In genomic region chr3:17942856-17943255, GRCh38 we compare ENCODE assay signal across 2 cellular contexts.
TF ChIP-seq lines count a peak whose summit lies in the region.

No MANE protein-coding gene starts in this region.

TF ChIP-seq in K562, 482 proteins besides CTCF, POLR2A, EP300 and RAD21:
- no peak for TF ChIP-seq E2F8 (IDR thresholded peaks at IDR 0.05; ENCODE audit: low read depth, partially characterized antibody)
- peak; percentile 30; the same call in 1 of the 2 replicates for TF ChIP-seq JUND (IDR thresholded peaks at IDR 0.05; ENCODE audit: borderline replicate concordance, low read depth, low read length)
- TF ChIP-seq JUND (tag; IDR thresholded peaks at IDR 0.05; ENCODE audit: borderline replicate concordance, low read depth, low read length): peak; percentile 24; the same call in 1 of the 3 replicates
- no peak for TF ChIP-seq E2F3 (CRISPR knock-in tag; IDR thresholded peaks at IDR 0.05)
- no peak for TF ChIP-seq NCOA2 (IDR thresholded peaks at IDR 0.05; ENCODE audit: partially characterized antibody in 2 of 2)
- peak; percentile 59 for TF ChIP-seq C11orf30 (IDR thresholded peaks at IDR 0.05; ENCODE audit: low read depth)
- TF ChIP-seq BRD4 (IDR thresholded peaks at IDR 0.05): no peak
- TF ChIP-seq HNRNPUL1 (IDR thresholded peaks at IDR 0.05; ENCODE audit: low read length): no peak
- no peak for TF ChIP-seq ZBTB17 (CRISPR knock-in tag; IDR thresholded peaks at IDR 0.05)
- TF ChIP-seq TCFL5 (CRISPR knock-in tag; conservative IDR thresholded peaks at IDR 0.05): no peak
- TF ChIP-seq ZNF695 (CRISPR knock-in tag; IDR thresholded peaks at IDR 0.05): no peak
- TF ChIP-seq SNAPC5 (CRISPR knock-in tag; IDR thresholded peaks at IDR 0.05): no peak
- TF ChIP-seq ZBTB12 (CRISPR knock-in tag; IDR thresholded peaks at IDR 0.05): no peak
- no peak for TF ChIP-seq ZNF121 (CRISPR knock-in tag; conservative IDR thresholded peaks at IDR 0.05)
- TF ChIP-seq ZNF699 (CRISPR knock-in tag; IDR thresholded peaks at IDR 0.05; ENCODE audit: insufficient replicate concordance): no peak
- no peak for TF ChIP-seq ZFP36 (IDR thresholded peaks at IDR 0.05; ENCODE audit: low read depth, low read length, partially characterized antibody)
- no peak for TF ChIP-seq IRF2 (CRISPR knock-in tag; IDR thresholded peaks at IDR 0.05)
- no peak for TF ChIP-seq RB1 (IDR thresholded peaks at IDR 0.05; ENCODE audit: low read depth)
- TF ChIP-seq FOXA1 (IDR thresholded peaks at IDR 0.05; ENCODE audit: borderline replicate concordance): no peak
- no peak for TF ChIP-seq SLC30A9 (CRISPR knock-in tag; IDR thresholded peaks at IDR 0.05)
- no peak for TF ChIP-seq MIER1 (IDR thresholded peaks at IDR 0.05; ENCODE audit: low read depth)
- peak; percentile 55; the same call in 1 of the 2 replicates for TF ChIP-seq MAFG (tag; conservative IDR thresholded peaks at IDR 0.05)
- TF ChIP-seq FOSL1 (tag; conservative IDR thresholded peaks at IDR 0.05): peak; percentile 69
- TF ChIP-seq MAFF (IDR thresholded peaks at IDR 0.05; ENCODE audit: low read length): peak; percentile 59
- no peak for TF ChIP-seq CCAR2 (IDR thresholded peaks at IDR 0.05; ENCODE audit: low read depth, low read length)
- no peak for TF ChIP-seq RBM17 (IDR thresholded peaks at IDR 0.05; ENCODE audit: borderline replicate concordance, low read depth, low read length)
- TF ChIP-seq PTBP1 (IDR thresholded peaks at IDR 0.05; ENCODE audit: low read depth, low read length): no peak
- no peak for TF ChIP-seq KLF16 (IDR thresholded peaks at IDR 0.05)
- TF ChIP-seq ZNF316 (IDR thresholded peaks at IDR 0.05): peak; percentile 67
- TF ChIP-seq BACH1 (tag; IDR thresholded peaks at IDR 0.05): peak; percentile 43; the same call in 1 of the 2 replicates
- TF ChIP-seq MYBL2 (IDR thresholded peaks at IDR 0.05; ENCODE audit: low read depth): no peak
- no peak for TF ChIP-seq MYBL2 (CRISPR knock-in tag; IDR thresholded peaks at IDR 0.05; ENCODE audit: borderline replicate concordance)
- no peak for TF ChIP-seq KDM1A (IDR thresholded peaks at IDR 0.05)
- TF ChIP-seq PHF21A (IDR thresholded peaks at IDR 0.05; ENCODE audit: borderline replicate concordance, low read depth): no peak
- TF ChIP-seq ZFP1 (CRISPR knock-in tag; IDR thresholded peaks at IDR 0.05): no peak
- TF ChIP-seq SMAD3 (CRISPR knock-in tag; conservative IDR thresholded peaks at IDR 0.05): no peak
- no peak for TF ChIP-seq CREB5 (CRISPR knock-in tag; IDR thresholded peaks at IDR 0.05)
- TF ChIP-seq MAFK (IDR thresholded peaks at IDR 0.05; ENCODE audit: low read length): peak; percentile 68
- TF ChIP-seq ZC3H8 (IDR thresholded peaks at IDR 0.05): no peak

TF ChIP-seq in GM23338, 12 proteins besides CTCF, POLR2A, EP300 and RAD21 (continued from another document):
- TF ChIP-seq REST (IDR thresholded peaks at IDR 0.05; ENCODE audit: unreplicated experiment) (no peak), ETS1 (IDR thresholded peaks at IDR 0.05) (no peak), JUNB (IDR thresholded peaks at IDR 0.05; ENCODE audit: unreplicated experiment) (no peak), CREB1 (CRISPR knock-in tag; IDR thresholded peaks at IDR 0.05; ENCODE audit: low read depth) (no peak), ZNF462 (CRISPR knock-in tag; IDR thresholded peaks at IDR 0.05) (no peak), ZNF331 (CRISPR knock-in tag; IDR thresholded peaks at IDR 0.05; ENCODE audit: low read depth) (no peak), ZNF114 (CRISPR knock-in tag; IDR thresholded peaks at IDR 0.05) (no peak), EZH2phosphoT487 (IDR thresholded peaks at IDR 0.05; ENCODE audit: unreplicated experiment) (no peak)
